In the genomic region with DNA sequence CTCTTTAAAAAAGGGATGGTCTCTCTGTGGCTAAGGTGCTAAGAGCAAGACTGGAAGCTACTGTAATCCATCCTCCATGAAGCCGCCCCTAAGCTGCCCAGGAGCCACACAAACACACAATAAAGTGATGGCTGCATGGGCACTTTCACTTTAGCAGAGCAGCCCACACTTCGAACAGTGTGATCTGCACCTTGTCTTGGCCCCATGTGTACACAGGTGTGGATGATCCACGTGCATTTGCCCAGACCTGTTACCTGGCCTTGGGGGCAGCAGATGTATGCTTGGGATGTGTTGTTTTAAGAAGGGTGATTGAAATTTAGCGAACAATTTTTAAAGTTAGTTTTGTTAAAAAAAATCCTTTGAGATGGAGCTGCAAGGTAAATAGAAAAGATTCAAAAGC, we compare ENCODE assay signal across 30 cellular contexts. TPM values are rescaled to one million over a fixed set of nuclear protein-coding genes. Genes with fewer than 3 reads are reported as not detected.
DNase-seq lines count a peak whose midpoint lies in the region; FAIRE-seq and TF ChIP-seq lines count a peak whose summit lies in the region.
"Had no signal": no experiment of that assay in that cellular context is flagged by ENCODE, and none has a peak within 500 bp of the region (broad histone marks: within the 10 kb centered on the region; RNA-seq: fewer than 3 reads in every experiment).

No MANE protein-coding gene starts in this region.

- intact Hi-C loops in activated naive CD4-positive, alpha-beta T cell treated with anti-CD3 and anti-CD28 coated beads for 36 hours (cut with micrococcal nuclease) = no loop called here

- H3K4me1 ChIP-seq in keratinocyte (ENCODE audit: control insufficient read depth, extremely low read depth, insufficient read depth, low read length) = no peaks in the 10 kb centered on the region
- H3K4me1 ChIP-seq: BLaER1 treated with 17β-estradiol and CSF1 and Interleukin-3, amounts not matched to agents 10 nM and 100 nM; Caco-2 had no signal

- H3K4me2 ChIP-seq in keratinocyte (ENCODE audit: control insufficient read depth, extremely low read depth, insufficient read depth, low read depth, low read length) = peak overlapping the region; percentile 27
- H3K4me2 ChIP-seq: BLaER1 treated with 17β-estradiol and CSF1 and Interleukin-3, amounts not matched to agents 10 nM and 100 nM had no signal

- H3K27ac ChIP-seq in keratinocyte (ENCODE audit: control insufficient read depth, insufficient read depth, low read length) = no peak overlapping the region
- H3K27ac ChIP-seq: BLaER1 treated with 17β-estradiol and CSF1 and Interleukin-3, amounts not matched to agents 10 nM and 100 nM; SJSA1 had no signal

- DNase-seq in NCI-H748 (lab: John Stamatoyannopoulos, UW; ENCODE audit: unreplicated experiment) (peak; percentile 68), NCI-H748 treated with DMSO at 0.1 percent for 48 hours (lab: John Stamatoyannopoulos, UW) (no peak), HTR-8/SVneo (ENCODE audit: insufficient read length, low spot score) (no peak), NCI-H774 (lab: John Stamatoyannopoulos, UW) (peak; percentile 19), keratinocyte (ENCODE audit: low read depth, low spot score) (no peak)
- DNase-seq in activated naive CD4-positive, alpha-beta T cell treated with Interleukin-2 at 50 U/mL for 16 hours = no peak
- no peak for DNase-seq in T-helper 2 cell treated with Interferon-gamma antibody and Interleukin-4, amounts not matched to agents 5 μg/mL and 100 μg/mL, for 36 hours (ENCODE audit: low spot score)
- DNase-seq in activated naive CD4-positive, alpha-beta T cell treated with anti-CD3 and anti-CD28 coated beads for 36 hours = no peak
- DNase-seq: AML-193; Caco-2; CD4-positive, alpha-beta memory T cell; DMS79 treated with DMSO at 0.1 percent for 48 hours; GF-D8; KG1; NCI-H1048; NCI-H1436; NCI-H2029; NCI-H446; NCI-H524 treated with DMSO at 0.1 percent for 48 hours; NK-92 treated with Interleukin-12 subunit alpha and Interleukin-12 subunit beta, amount 100 ng/mL, for 24 hours; Right ventricle myocardium superior; RPMI8226; T-helper 2 cell had no signal

- H3K9ac ChIP-seq in keratinocyte (ENCODE audit: control insufficient read depth, extremely low read depth, insufficient read depth, low read length) = no peak overlapping the region
- H3K9ac ChIP-seq: BLaER1 treated with 17β-estradiol and CSF1 and Interleukin-3, amounts not matched to agents 10 nM and 100 nM had no signal

- FAIRE-seq in HTR-8/SVneo (lab: Jason Lieb, UNC) (peak; percentile 44), keratinocyte (lab: Jason Lieb, UNC) (no peak)
- FAIRE-seq: GM12891, GM19239, H1 had no signal

- peaks cover 5% of the 10 kb centered on the region for H3K27me3 ChIP-seq in keratinocyte (ENCODE audit: control insufficient read depth, extremely low read depth, insufficient read depth, low read length)
- H3K27me3 ChIP-seq: BLaER1 treated with 17β-estradiol and CSF1 and Interleukin-3, amounts not matched to agents 10 nM and 100 nM; SJSA1 had no signal

- peak overlapping the region; percentile 35 for H2AFZ ChIP-seq in keratinocyte (ENCODE audit: control insufficient read depth, low read length)

- no peaks in the 10 kb centered on the region for H3K9me3 ChIP-seq in keratinocyte (ENCODE audit: control insufficient read depth, low read depth, low read length)
- H3K9me3 ChIP-seq: Caco-2, SJSA1 had no signal

- no peaks in the 10 kb centered on the region for H3K36me3 ChIP-seq in keratinocyte (ENCODE audit: control insufficient read depth in 2 of 2, extremely low read depth in 1 of 2, insufficient read depth in 2 of 2, low read length in 2 of 2)
- H3K36me3 ChIP-seq: BLaER1 treated with 17β-estradiol and CSF1 and Interleukin-3, amounts not matched to agents 10 nM and 100 nM; SJSA1 had no signal

- H3K4me3 ChIP-seq in keratinocyte (ENCODE audit: control insufficient read depth in 2 of 3, extremely low read depth in 1 of 3, insufficient read depth in 2 of 3, low read depth in 1 of 3, low read length in 3 of 3) = no peak overlapping the region
- H3K4me3 ChIP-seq: BLaER1 treated with 17β-estradiol and CSF1 and Interleukin-3, amounts not matched to agents 10 nM and 100 nM; SJSA1 had no signal

- no peaks in the 10 kb centered on the region for H3K79me2 ChIP-seq in keratinocyte (ENCODE audit: control insufficient read depth, insufficient read depth, low read length)

- no peaks in the 10 kb centered on the region for H3K9me1 ChIP-seq in keratinocyte (ENCODE audit: control insufficient read depth, extremely low read depth, insufficient read depth, low read length)

- H3K9me3 Mint-ChIP-seq in T-helper 2 cell treated with Interferon-gamma antibody and Interleukin-4, amounts not matched to agents 5 μg/mL and 100 μg/mL, for 36 hours = peaks cover 18% of the 10 kb centered on the region
- peaks cover 17% of the 10 kb centered on the region for H3K9me3 Mint-ChIP-seq in activated naive CD4-positive, alpha-beta T cell treated with anti-CD3 and anti-CD28 coated beads for 36 hours

- no peaks in the 10 kb centered on the region for H3K36me3 Mint-ChIP-seq in T-helper 2 cell treated with Interferon-gamma antibody and Interleukin-4, amounts not matched to agents 5 μg/mL and 100 μg/mL, for 36 hours (ENCODE audit: low read depth)
- H3K36me3 Mint-ChIP-seq in activated naive CD4-positive, alpha-beta T cell treated with anti-CD3 and anti-CD28 coated beads for 36 hours (ENCODE audit: low read depth) = peaks cover 3% of the 10 kb centered on the region

- H3K4me1 Mint-ChIP-seq in T-helper 2 cell treated with Interferon-gamma antibody and Interleukin-4, amounts not matched to agents 5 μg/mL and 100 μg/mL, for 36 hours (ENCODE audit: low read depth) = no peaks in the 10 kb centered on the region
- H3K4me1 Mint-ChIP-seq in activated naive CD4-positive, alpha-beta T cell treated with anti-CD3 and anti-CD28 coated beads for 36 hours (ENCODE audit: low read depth) = no peaks in the 10 kb centered on the region
- H3K4me1 Mint-ChIP-seq: CD4-positive, alpha-beta memory T cell had no signal

- dilution Hi-C loops in keratinocyte (cut with MboI; ENCODE audit: extremely low pct_ligation_motif_present, low sequenced_read_pairs) = no loop called here

- peaks cover 17% of the 10 kb centered on the region for H3K27me3 Mint-ChIP-seq in T-helper 2 cell treated with Interferon-gamma antibody and Interleukin-4, amounts not matched to agents 5 μg/mL and 100 μg/mL, for 36 hours (ENCODE audit: low read depth)
- peaks cover 26% of the 10 kb centered on the region for H3K27me3 Mint-ChIP-seq in activated naive CD4-positive, alpha-beta T cell treated with anti-CD3 and anti-CD28 coated beads for 36 hours (ENCODE audit: low read depth)

- no peak overlapping the region for H3K4me3 Mint-ChIP-seq in T-helper 2 cell treated with Interferon-gamma antibody and Interleukin-4, amounts not matched to agents 5 μg/mL and 100 μg/mL, for 36 hours
- no peak overlapping the region for H3K4me3 Mint-ChIP-seq in activated naive CD4-positive, alpha-beta T cell treated with anti-CD3 and anti-CD28 coated beads for 36 hours
- H3K4me3 Mint-ChIP-seq: CD4-positive, alpha-beta memory T cell had no signal

- H3K27ac Mint-ChIP-seq in T-helper 2 cell treated with Interferon-gamma antibody and Interleukin-4, amounts not matched to agents 5 μg/mL and 100 μg/mL, for 36 hours = no peak overlapping the region
- no peak overlapping the region for H3K27ac Mint-ChIP-seq in activated naive CD4-positive, alpha-beta T cell treated with anti-CD3 and anti-CD28 coated beads for 36 hours
- H3K27ac Mint-ChIP-seq: CD4-positive, alpha-beta memory T cell had no signal

- peaks cover 3% of the 10 kb centered on the region for H4K20me1 ChIP-seq in keratinocyte (ENCODE audit: control insufficient read depth, extremely low read depth, insufficient read depth, low read length)
- H4K20me1 ChIP-seq: BLaER1 treated with 17β-estradiol and CSF1 and Interleukin-3, amounts not matched to agents 10 nM and 100 nM had no signal

- CTCF ChIA-PET in activated naive CD4-positive, alpha-beta T cell treated with anti-CD3 and anti-CD28 coated beads for 36 hours (lab: Charles Lee) = no interaction called here

- TF ChIP-seq CTCF in keratinocyte (optimal IDR thresholded peaks at IDR 0.05 in 1 of 3, IDR thresholded peaks at IDR 0.05 in 1 of 3, conservative IDR thresholded peaks at IDR 0.05 in 1 of 3; ENCODE audit: extremely low read depth in 1 of 3, insufficient read depth in 2 of 3, low read length in 3 of 3) = no peak

RNA-seq across cellular contexts. Expression of gene TMEM178A, which starts 39.9 kb away (rescaled TPM):
- 0.03 to 0.44 TPM (median 0.07 TPM) in 3 replicates for polyA plus RNA-seq in keratinocyte
- polyA plus RNA-seq in keratinocyte (2011; ENCODE audit: low read depth) = 0.86 TPM
- not detected in 2 replicates for polyA plus RNA-seq in keratinocyte (2011; cell fraction: cytosol; rRNA removed)
- polyA plus RNA-seq in keratinocyte (2011; cell fraction: nucleus; rRNA removed) = 2.9 and 3.9 TPM in 2 replicates
- 0.65 TPM in 1 of 2 replicates, not detected in the other for polyA plus RNA-seq in keratinocyte (2012; ENCODE audit: low replicate concordance)
- polyA minus RNA-seq in keratinocyte = not detected in 3 replicates
- not detected for polyA minus RNA-seq in keratinocyte (2011; cell fraction: cytosol; rRNA and poly(A)+ RNA removed)
- polyA minus RNA-seq in keratinocyte (2011; cell fraction: nucleus; rRNA and poly(A)+ RNA removed) = not detected in 2 replicates
- total RNA-seq in activated naive CD4-positive, alpha-beta T cell treated with anti-CD3 and anti-CD28 coated beads for 36 hours = under 1 TPM; 0.25 to 0.55 TPM
- total RNA-seq: A172; CD4-positive, alpha-beta memory T cell; HT-29 had no signal
- polyA plus RNA-seq: CD4-positive, alpha-beta memory T cell had no signal

Comparison
In these comparisons a context has a peak if more than half of its experiments do, and no peak if none do; other contexts are left out.
1. DNase-seq: peak in NCI-H748 (single experiment) and NCI-H774 (single experiment); none in NCI-H748 treated with DMSO at 0.1 percent for 48 hours (single experiment), HTR-8/SVneo (single experiment), keratinocyte (single experiment), activated naive CD4-positive, alpha-beta T cell treated with Interleukin-2 at 50 U/mL for 16 hours (single experiment), T-helper 2 cell treated with Interferon-gamma antibody and Interleukin-4, amounts not matched to agents 5 μg/mL and 100 μg/mL, for 36 hours (single experiment) and activated naive CD4-positive, alpha-beta T cell treated with anti-CD3 and anti-CD28 coated beads for 36 hours (single experiment).